Comparison of ENCODE assay signal across 35 cellular contexts in genomic region chr10:96093948-96094347, GRCh38.
"Had no signal": no experiment of that assay in that cellular context is flagged by ENCODE, and none has a peak within 500 bp of the region (broad histone marks: within the 10 kb centered on the region; RNA-seq: fewer than 3 reads in every experiment).

No MANE protein-coding gene starts in this region.

- H3K36me3 ChIP-seq: adrenal gland, esophagus muscularis mucosa, gastroesophageal sphincter, WERI-Rb-1 had no signal

- ATAC-seq: activated CD4-positive, alpha-beta T cell treated with anti-CD3 and anti-CD28 coated beads for 36 hours; activated CD4-positive, CD25-positive, alpha-beta regulatory T cell treated with anti-CD3 and anti-CD28 coated beads, Interleukin-2, amount 50 U/mL, for 24 hours; activated naive CD8-positive, alpha-beta T cell treated with anti-CD3 and anti-CD28 coated beads, Interleukin-2, amount 50 U/mL, for 24 hours; activated T-cell treated with anti-CD3 and anti-CD28 coated beads, Interleukin-2, amount 50 U/mL, for 72 hours; body of pancreas; effector memory CD8-positive, alpha-beta T cell; foreskin keratinocyte; gastroesophageal sphincter; T-helper 17 cell had no signal

- H3K27ac Mint-ChIP-seq: activated B cell treated with CpG ODN at 0.5 μM for 24 hours; activated CD4-positive, alpha-beta memory T cell treated with anti-CD3 and anti-CD28 coated beads, Interleukin-2, amount 10 ng/mL, durations not matched to agents 7 days and 5 days; activated CD4-positive, alpha-beta T cell treated with anti-CD3 and anti-CD28 coated beads for 36 hours; activated CD4-positive, alpha-beta T cell treated with anti-CD3 and anti-CD28 coated beads, Interleukin-2, amount 10 ng/mL, durations not matched to agents 7 days and 5 days; activated naive CD8-positive, alpha-beta T cell treated with anti-CD3 and anti-CD28 coated beads for 36 hours; activated naive CD8-positive, alpha-beta T cell treated with anti-CD3 and anti-CD28 coated beads, Interleukin-2, amount 50 U/mL, for 24 hours; activated T-cell treated with anti-CD3 and anti-CD28 coated beads, Interleukin-2, amount 50 U/mL, for 24 hours; activated T-cell treated with anti-CD3 and anti-CD28 coated beads, Interleukin-2, amount 50 U/mL, for 72 hours; effector memory CD8-positive, alpha-beta T cell; T-helper 17 cell; T-helper 2 cell treated with Interferon-gamma antibody and Interleukin-4, amounts not matched to agents 5 μg/mL and 100 μg/mL, for 36 hours had no signal

- H3K27me3 ChIP-seq: body of pancreas had no signal

- H3K27ac ChIP-seq: adrenal gland, body of pancreas, esophagus muscularis mucosa, foreskin keratinocyte, gastroesophageal sphincter, WERI-Rb-1 had no signal

- H3K4me3 ChIP-seq: adrenal gland, body of pancreas, esophagus muscularis mucosa, gastroesophageal sphincter had no signal

- H3K9me3 Mint-ChIP-seq: activated naive CD8-positive, alpha-beta T cell treated with anti-CD3 and anti-CD28 coated beads, Interleukin-2, amount 50 U/mL, for 24 hours; activated T-cell treated with anti-CD3 and anti-CD28 coated beads, Interleukin-2, amount 50 U/mL, for 72 hours had no signal

- H3K9me3 ChIP-seq: adrenal gland, esophagus muscularis mucosa had no signal

- H3K4me1 ChIP-seq: adrenal gland, foreskin keratinocyte had no signal

- DNase-seq: activated B cell treated with CpG ODN at 0.5 μM for 24 hours; activated CD4-positive, alpha-beta memory T cell treated with anti-CD3 and anti-CD28 coated beads, Interleukin-2, amount 10 ng/mL, durations not matched to agents 7 days and 5 days; activated CD4-positive, alpha-beta T cell treated with anti-CD3 and anti-CD28 coated beads for 36 hours; activated CD4-positive, alpha-beta T cell treated with anti-CD3 and anti-CD28 coated beads, Interleukin-2, amount 10 ng/mL, durations not matched to agents 7 days and 5 days; activated CD4-positive, alpha-beta T cell treated with anti-CD3 and anti-CD28 coated beads, Interleukin-2, amount 50 U/mL, for 4 hours; activated CD8-positive, alpha-beta memory T cell treated with anti-CD3 and anti-CD28 coated beads, Interleukin-2, amount 50 U/mL, for 48 hours; activated effector memory CD4-positive, alpha-beta T cell treated with Interleukin-2 at 50 U/mL for 16 hours; activated gamma-delta T cell treated with Interleukin-2 at 50 U/mL for 16 hours; activated naive CD4-positive, alpha-beta T cell treated with anti-CD3 and anti-CD28 coated beads, Interleukin-2, amount 50 U/mL, for 16 hours; activated naive CD4-positive, alpha-beta T cell treated with Interleukin-2 at 50 U/mL for 16 hours; activated naive CD8-positive, alpha-beta T cell treated with anti-CD3 and anti-CD28 coated beads for 36 hours; activated naive CD8-positive, alpha-beta T cell treated with anti-CD3 and anti-CD28 coated beads, Interleukin-2, amount 50 U/mL, for 24 hours; activated T-cell treated with anti-CD3 and anti-CD28 coated beads for 4 hours; activated T-cell treated with anti-CD3 and anti-CD28 coated beads, Interleukin-2, amount 50 U/mL, for 24 hours; activated T-cell treated with anti-CD3 and anti-CD28 coated beads, Interleukin-2, amount 50 U/mL, for 72 hours; adrenal gland; amygdala; aorta; body of pancreas; caudate nucleus; cortex of kidney; dermis blood vessel endothelial cell; effector CD4-positive, alpha-beta T cell; effector memory CD8-positive, alpha-beta T cell; erythroblast; foreskin keratinocyte; head of caudate nucleus; hypothalamus; T-helper 17 cell; T1000; WERI-Rb-1 had no signal
